22 cellular contexts compared by ENCODE assay signal in the genomic region with DNA sequence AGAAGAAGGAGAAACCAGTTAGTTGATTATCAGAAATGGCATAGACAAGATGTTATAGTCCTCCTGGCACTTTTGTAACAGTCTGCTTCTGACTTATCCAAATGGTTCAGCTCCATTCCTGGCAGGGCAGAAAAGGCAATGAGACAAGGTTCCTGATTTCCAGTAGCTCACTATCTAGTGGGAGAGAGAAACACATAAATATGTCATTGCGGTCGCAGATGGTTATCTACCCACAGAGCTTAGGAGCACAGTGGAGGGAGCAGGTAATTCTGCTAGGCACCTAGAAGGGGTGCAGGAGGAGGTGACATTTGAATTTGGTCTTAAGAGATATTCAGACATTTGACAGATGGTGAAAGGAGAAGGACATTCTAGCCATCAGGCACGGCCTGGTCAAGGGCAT.
DNase-seq lines count a peak whose midpoint lies in the region; ATAC-seq lines count a peak whose summit lies in the region.
"Had no signal": no experiment of that assay in that cellular context is flagged by ENCODE, and none has a peak within 500 bp of the region (broad histone marks: within the 10 kb centered on the region; RNA-seq: fewer than 3 reads in every experiment).

No MANE protein-coding gene starts in this region.

- H3K4me2 ChIP-seq in neuronal stem cell (ENCODE audit: insufficient read depth, low read length, poor library complexity, severe bottlenecking), result no peak overlapping the region

- H3K23ac ChIP-seq in neuronal stem cell (ENCODE audit: low read depth, low read length, poor library complexity), result peak overlapping the region; percentile 5

- H2BK15ac ChIP-seq in neuronal stem cell (ENCODE audit: low read length), result no peak overlapping the region

- no peak overlapping the region for H3K4ac ChIP-seq in neuronal stem cell (ENCODE audit: low read length)

- H3K9ac ChIP-seq in neuronal stem cell (ENCODE audit: low read depth, low read length, poor library complexity), result no peak overlapping the region

- no peak overlapping the region for H3K4me3 ChIP-seq in neuronal stem cell (ENCODE audit: low read length in 2 of 2)
- H3K4me3 ChIP-seq: SJSA1 had no signal

- H3K4me1 Mint-ChIP-seq in activated CD4-positive, alpha-beta T cell treated with anti-CD3 and anti-CD28 coated beads, Interleukin-2, amount 10 ng/mL, durations not matched to agents 7 days and 5 days, result peaks cover 36% of the 10 kb centered on the region
- H3K4me1 Mint-ChIP-seq in central memory CD8-positive, alpha-beta T cell, result peaks cover 19% of the 10 kb centered on the region

- no peaks in the 10 kb centered on the region for H3K36me3 ChIP-seq in neuronal stem cell (replicated peaks in 1 of 2; ENCODE audit: control insufficient read depth in 2 of 2, insufficient read depth in 2 of 2, low read length in 2 of 2)
- H3K36me3 ChIP-seq: SJSA1 had no signal

- POLR2A ChIA-PET in activated CD4-positive, alpha-beta T cell treated with anti-CD3 and anti-CD28 coated beads, Interleukin-2, amount 10 ng/mL, durations not matched to agents 7 days and 5 days (lab: Charles Lee), result no interaction called here

- H2BK5ac ChIP-seq in neuronal stem cell (ENCODE audit: low read length), result no peak overlapping the region

- no peak overlapping the region for H3K27ac ChIP-seq in neuronal stem cell (replicated peaks; ENCODE audit: low read length)
- H3K27ac ChIP-seq: SJSA1 had no signal

- H4K8ac ChIP-seq in neuronal stem cell (ENCODE audit: low read depth, low read length), result no peak overlapping the region

- H3K9me3 ChIP-seq in neuronal stem cell (replicated peaks in 1 of 2; ENCODE audit: control insufficient read depth in 2 of 2, insufficient read depth in 1 of 2, low read depth in 1 of 2, low read length in 2 of 2), result no peaks in the 10 kb centered on the region
- H3K9me3 ChIP-seq: SJSA1 had no signal

- H3K27me3 Mint-ChIP-seq in activated CD4-positive, alpha-beta T cell treated with anti-CD3 and anti-CD28 coated beads, Interleukin-2, amount 10 ng/mL, durations not matched to agents 7 days and 5 days, result no peaks in the 10 kb centered on the region
- H3K27me3 Mint-ChIP-seq in central memory CD8-positive, alpha-beta T cell, result no peaks in the 10 kb centered on the region

- peaks cover 3% of the 10 kb centered on the region for H3K9me3 Mint-ChIP-seq in activated CD4-positive, alpha-beta T cell treated with anti-CD3 and anti-CD28 coated beads, Interleukin-2, amount 10 ng/mL, durations not matched to agents 7 days and 5 days
- H3K9me3 Mint-ChIP-seq in central memory CD8-positive, alpha-beta T cell, result no peaks in the 10 kb centered on the region

- H3K79me1 ChIP-seq in neuronal stem cell (ENCODE audit: low read depth, low read length), result no peaks in the 10 kb centered on the region

- H2AFZ ChIP-seq in neuronal stem cell (ENCODE audit: low read length), result no peak overlapping the region

- no peak overlapping the region for H2BK12ac ChIP-seq in neuronal stem cell (ENCODE audit: low read length)

- no peak overlapping the region for H3K18ac ChIP-seq in neuronal stem cell (ENCODE audit: low read length)

- H3K14ac ChIP-seq in neuronal stem cell (ENCODE audit: low read length), result no peak overlapping the region

- CTCF ChIA-PET in activated CD4-positive, alpha-beta T cell treated with anti-CD3 and anti-CD28 coated beads, Interleukin-2, amount 10 ng/mL, durations not matched to agents 7 days and 5 days (lab: Charles Lee), result interaction anchor here (0.6 to 0.7 kb wide), 3 partner anchors 57 to 1605 kb away, joined by 3 read pairs; no protein-coding TSS in a partner anchor

- no peak overlapping the region for H2AK5ac ChIP-seq in neuronal stem cell (ENCODE audit: low read depth, low read length)

- H3K27me3 ChIP-seq in neuronal stem cell (ENCODE audit: control insufficient read depth in 3 of 3, insufficient read depth in 3 of 3, low read depth in 1 of 3, low read length in 3 of 3), result no peaks in the 10 kb centered on the region
- H3K27me3 ChIP-seq: SJSA1 had no signal

- ATAC-seq in central memory CD8-positive, alpha-beta T cell (replicated peaks; ENCODE audit: extremely low read depth, poor library complexity, severe bottlenecking), result no peak
- no peak for ATAC-seq in GM21825 (IDR thresholded peaks at IDR 0.05; ENCODE audit: unreplicated experiment)
- ATAC-seq: Right ventricle myocardium inferior had no signal

- no peak overlapping the region for H2BK120ac ChIP-seq in neuronal stem cell (ENCODE audit: low read depth, low read length)

- no peak overlapping the region for H3K4me3 Mint-ChIP-seq in activated CD4-positive, alpha-beta T cell treated with anti-CD3 and anti-CD28 coated beads, Interleukin-2, amount 10 ng/mL, durations not matched to agents 7 days and 5 days
- peak overlapping the region; percentile 7 for H3K4me3 Mint-ChIP-seq in central memory CD8-positive, alpha-beta T cell
- H3K4me3 Mint-ChIP-seq: CD14-positive monocyte had no signal

- H3K27ac Mint-ChIP-seq in activated CD4-positive, alpha-beta T cell treated with anti-CD3 and anti-CD28 coated beads, Interleukin-2, amount 10 ng/mL, durations not matched to agents 7 days and 5 days, result peak overlapping the region; percentile 60
- no peak overlapping the region for H3K27ac Mint-ChIP-seq in central memory CD8-positive, alpha-beta T cell (ENCODE audit: low read depth)
- H3K27ac Mint-ChIP-seq: CD14-positive monocyte had no signal

- peaks cover 7% of the 10 kb centered on the region in 2 donors for H3K4me1 ChIP-seq in neuronal stem cell (ENCODE audit: control insufficient read depth in 2 of 2, insufficient read depth in 1 of 2, low read depth in 1 of 2, low read length in 2 of 2)

- H3K36me3 Mint-ChIP-seq in activated CD4-positive, alpha-beta T cell treated with anti-CD3 and anti-CD28 coated beads, Interleukin-2, amount 10 ng/mL, durations not matched to agents 7 days and 5 days (ENCODE audit: low read depth), result no peaks in the 10 kb centered on the region
- no peaks in the 10 kb centered on the region for H3K36me3 Mint-ChIP-seq in central memory CD8-positive, alpha-beta T cell (ENCODE audit: insufficient read depth)
- H3K36me3 Mint-ChIP-seq: CD14-positive monocyte had no signal

- no peak for DNase-seq in activated CD4-positive, alpha-beta T cell treated with anti-CD3 and anti-CD28 coated beads, Interleukin-2, amount 10 ng/mL, durations not matched to agents 7 days and 5 days
- no peak for DNase-seq in activated CD4-positive, alpha-beta T cell treated with anti-CD3 and anti-CD28 coated beads for 4 hours
- DNase-seq in OCI-M1 (lab: John Stamatoyannopoulos, UW) (peak; percentile 36), neuronal stem cell (ENCODE audit: low spot score) (no peak), NK-92 (lab: John Stamatoyannopoulos, UW; ENCODE audit: unreplicated experiment) (no peak), NCI-H2107 treated with DMSO at 0.1 percent for 48 hours (lab: John Stamatoyannopoulos, UW; ENCODE audit: unreplicated experiment) (no peak)
- no peak for DNase-seq in central memory CD8-positive, alpha-beta T cell (ENCODE audit: low spot score in 2 of 2)
- DNase-seq: EL, GF-D8, H7, KBM-7, NCI-H1092, NCI-H146, NCI-H2029, NCI-H2171, NCI-H345, NCI-H524, NCI-H82 had no signal

- WGBS in neuronal stem cell (ENCODE audit: extremely low coverage in 2 of 2, insufficient read length in 2 of 2, insufficient replicate concordance in 1 of 2), 2 donors, result no CpG with 5 or more reads among the region's 3 CpGs

- no peak overlapping the region for H4K91ac ChIP-seq in neuronal stem cell (ENCODE audit: low read depth, low read length, poor library complexity)
